Comparison of ENCODE assay signal across 23 cellular contexts in the genomic region with DNA sequence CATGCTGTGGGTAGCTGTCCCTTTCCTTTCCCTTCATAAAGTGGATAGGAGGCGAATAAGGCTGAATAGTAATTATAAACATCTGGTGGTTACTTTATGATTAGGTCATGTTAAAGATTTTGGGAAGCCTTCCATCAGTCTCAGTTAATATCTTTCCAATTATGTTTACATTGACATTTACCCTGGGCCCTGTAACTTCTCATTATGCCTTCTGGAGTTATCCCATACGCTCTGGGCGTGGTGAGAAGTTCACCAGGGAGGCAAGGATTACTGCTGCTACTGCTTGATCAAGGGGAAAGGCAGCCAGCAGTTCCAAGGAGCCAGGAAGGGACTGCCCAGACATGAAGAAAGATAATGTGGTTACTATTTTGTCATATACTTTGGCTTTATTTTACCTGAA.
"Had no signal": no experiment of that assay in that cellular context is flagged by ENCODE, and none has a peak within 500 bp of the region (broad histone marks: within the 10 kb centered on the region; RNA-seq: fewer than 3 reads in every experiment).

No MANE protein-coding gene starts in this region.

- H3K4me2 ChIP-seq: neural progenitor cell had no signal

- H3K36me3 ChIP-seq: esophagus squamous epithelium, left ventricle myocardium inferior, lower lobe of right lung, neural progenitor cell, ovary, right atrium auricular region, sigmoid colon, stomach, thoracic aorta had no signal

- H3K4me1 Mint-ChIP-seq: neural progenitor cell had no signal

- H3K27ac ChIP-seq: esophagus squamous epithelium, foreskin keratinocyte, left ventricle myocardium inferior, lower lobe of right lung, neural progenitor cell, ovary, right atrium auricular region, sigmoid colon, skin epidermis, stomach, thoracic aorta had no signal

- H3K4me3 Mint-ChIP-seq: effector memory CD8-positive, alpha-beta T cell; memory B cell; natural killer cell treated with Interleukin-12 subunit alpha and Interleukin-12 subunit beta and Interleukin-15 and Interleukin-18, amount 100 ng/mL, for 72 hours; neural progenitor cell had no signal

- H3K27me3 ChIP-seq: esophagus squamous epithelium, foreskin keratinocyte, neural progenitor cell, ovary, right atrium auricular region, sigmoid colon, stomach had no signal

- H3K9me3 ChIP-seq: esophagus squamous epithelium, left ventricle myocardium inferior, lower lobe of right lung, ovary, right atrium auricular region, sigmoid colon, stomach, thoracic aorta had no signal

- H3K9ac ChIP-seq: neural progenitor cell had no signal

- H3K27ac Mint-ChIP-seq: effector memory CD8-positive, alpha-beta T cell; memory B cell; natural killer cell treated with Interleukin-12 subunit alpha and Interleukin-12 subunit beta and Interleukin-15 and Interleukin-18, amount 100 ng/mL, for 72 hours; neural progenitor cell had no signal

- H3K4me1 ChIP-seq: foreskin keratinocyte, left ventricle myocardium inferior, neural progenitor cell, right atrium auricular region, sigmoid colon, stomach had no signal

- H3K9me3 Mint-ChIP-seq: natural killer cell treated with Interleukin-12 subunit alpha and Interleukin-12 subunit beta and Interleukin-15 and Interleukin-18, amount 100 ng/mL, for 72 hours; neural progenitor cell had no signal

- H3K27me3 Mint-ChIP-seq: effector memory CD8-positive, alpha-beta T cell; memory B cell; natural killer cell treated with Interleukin-12 subunit alpha and Interleukin-12 subunit beta and Interleukin-15 and Interleukin-18, amount 100 ng/mL, for 72 hours had no signal

- ATAC-seq: effector memory CD8-positive, alpha-beta T cell; foreskin keratinocyte; left cardiac atrium; lower lobe of right lung; natural killer cell treated with Interleukin-12 subunit alpha and Interleukin-12 subunit beta and Interleukin-15 and Interleukin-18, amount 100 ng/mL, for 72 hours had no signal

- H3K4me3 ChIP-seq: esophagus squamous epithelium, left ventricle myocardium inferior, lower lobe of right lung, neural progenitor cell, ovary, right atrium auricular region, sigmoid colon, skin epidermis, stomach, thoracic aorta had no signal

- H3K36me3 Mint-ChIP-seq: natural killer cell treated with Interleukin-12 subunit alpha and Interleukin-12 subunit beta and Interleukin-15 and Interleukin-18, amount 100 ng/mL, for 72 hours; neural progenitor cell had no signal

- DNase-seq: effector memory CD8-positive, alpha-beta T cell; esophagus squamous epithelium; foreskin keratinocyte; kidney; left cardiac atrium; left ventricle myocardium inferior; lower lobe of right lung; midbrain; nucleus accumbens; ovary; sigmoid colon; stimulated activated CD4-positive, alpha-beta T cell treated with anti-CD3 and anti-CD28 coated beads, Interleukin-2, amount 100 ng/mL, for 24 hours; stimulated activated CD4-positive, alpha-beta T cell treated with anti-CD3 and anti-CD28 coated beads, Interleukin-4, amount 100 ng/mL, for 4 hours; stimulated activated naive CD4-positive, alpha-beta T cell; stomach; substantia nigra; trophoblast cell had no signal

- H2AFZ ChIP-seq: neural progenitor cell had no signal
